32 cellular contexts compared by ENCODE assay signal in the genomic region with DNA sequence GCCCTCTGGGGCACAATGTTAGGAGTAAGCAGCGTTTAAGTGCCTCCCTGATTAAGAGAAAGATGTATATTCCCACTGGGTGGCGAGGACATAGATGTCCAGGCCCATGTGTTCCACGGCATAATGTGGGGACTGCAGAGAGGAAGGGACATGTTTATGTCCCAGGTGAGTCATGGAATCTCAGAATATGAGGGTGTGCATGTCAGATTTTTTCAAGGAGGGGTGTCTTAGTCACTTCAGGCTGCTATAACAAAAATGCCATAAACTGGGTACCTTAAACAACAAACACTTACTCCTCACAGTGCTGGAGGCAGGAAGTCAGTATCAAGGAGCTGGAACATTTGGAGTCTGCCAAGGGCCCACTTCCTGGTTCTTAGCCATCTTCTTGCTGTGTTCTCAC. TPM values are rescaled to one million over a fixed set of nuclear protein-coding genes. Genes with fewer than 3 reads are reported as not detected.
DNase-seq lines count a peak whose midpoint lies in the region; ATAC-seq and TF ChIP-seq lines count a peak whose summit lies in the region.
"Had no signal": no experiment of that assay in that cellular context is flagged by ENCODE, and none has a peak within 500 bp of the region (broad histone marks: within the 10 kb centered on the region; RNA-seq: fewer than 3 reads in every experiment).

No MANE protein-coding gene starts in this region.

- peaks cover 84 to 85% of the 10 kb centered on the region in 2 donors for H3K4me1 Mint-ChIP-seq in natural killer cell
- H3K4me1 Mint-ChIP-seq in natural killer cell treated with Interleukin-12 subunit alpha and Interleukin-12 subunit beta and Interleukin-15 and Interleukin-18, amount 100 ng/mL, for 72 hours (ENCODE audit: low read depth in 2 of 2), result peaks cover 61 to 64% of the 10 kb centered on the region in 2 donors
- peaks cover 87% of the 10 kb centered on the region for H3K4me1 Mint-ChIP-seq in stimulated activated effector memory CD8-positive, alpha-beta T cell treated with anti-CD3 and anti-CD28 coated beads, Interleukin-12 subunit alpha, Interleukin-12 subunit beta, amount 100 ng/mL, for 72 hours

- H3K27me3 ChIP-seq in Karpas-422 (ENCODE audit: low read length) (no peaks in the 10 kb centered on the region), brain microvascular endothelial cell (replicated peaks) (no peaks in the 10 kb centered on the region)
- H3K27me3 ChIP-seq: colonic mucosa, neutrophil, thyroid gland, vagina had no signal

- DNase-seq in natural killer cell, result no peak
- DNase-seq in natural killer cell treated with Interleukin-12 subunit alpha and Interleukin-12 subunit beta and Interleukin-15 and Interleukin-18, amount 100 ng/mL, for 72 hours (ENCODE audit: low spot score), result no peak
- DNase-seq in Karpas-422, result no peak
- DNase-seq in brain microvascular endothelial cell, result no peak
- no peak for DNase-seq in stimulated activated effector memory CD8-positive, alpha-beta T cell treated with anti-CD3 and anti-CD28 coated beads, Interleukin-12 subunit alpha, Interleukin-12 subunit beta, amount 100 ng/mL, for 72 hours (ENCODE audit: low spot score in 2 of 2)
- DNase-seq in activated CD8-positive, alpha-beta memory T cell treated with anti-CD3 and anti-CD28 coated beads, Interleukin-2, amount 50 U/mL, for 48 hours, result no peak
- no peak for DNase-seq in NCI-H226
- DNase-seq: activated CD4-positive, alpha-beta T cell treated with anti-CD3 and anti-CD28 coated beads, Interleukin-2, amount 50 U/mL, for 4 hours; activated effector memory CD4-positive, alpha-beta T cell treated with anti-CD3 and anti-CD28 coated beads, Interleukin-2, amount 50 U/mL, for 16 hours; amygdala; colonic mucosa; effector memory CD4-positive, alpha-beta T cell; foreskin fibroblast; HFFc6; NCI-H1048; NCI-H187 treated with DMSO at 0.1 percent for 48 hours; NCI-H2171 treated with DMSO at 0.1 percent for 48 hours; NCI-H524 treated with DMSO at 0.1 percent for 48 hours; PC-9; Right ventricle myocardium superior; stimulated activated naive CD4-positive, alpha-beta T cell treated with Interleukin-2 at 50 U/mL for 16 hours; T1000; thyroid gland; WERI-Rb-1 had no signal

- no peak overlapping the region for H3K9ac ChIP-seq in Karpas-422 (ENCODE audit: low read length)

- no peaks in the 10 kb centered on the region for H3K27me3 Mint-ChIP-seq in natural killer cell (ENCODE audit: low read depth in 2 of 2)
- no peaks in the 10 kb centered on the region for H3K27me3 Mint-ChIP-seq in natural killer cell treated with Interleukin-12 subunit alpha and Interleukin-12 subunit beta and Interleukin-15 and Interleukin-18, amount 100 ng/mL, for 72 hours

- peaks cover 72% of the 10 kb centered on the region for H3K79me2 ChIP-seq in Karpas-422 (ENCODE audit: low read length)

- no peak overlapping the region for H3K4me2 ChIP-seq in Karpas-422 (ENCODE audit: low read depth, low read length, poor library complexity, severe bottlenecking)
- H3K4me2 ChIP-seq: GM23338, PC-9 had no signal

- no peaks in the 10 kb centered on the region for H3K9me2 ChIP-seq in Karpas-422 (replicated peaks; ENCODE audit: insufficient read depth, low read length)

- H3K27ac ChIP-seq in Karpas-422 (ENCODE audit: low read length) (0 out of 2 replicates have a peak overlapping the region, but pooled peaks have one; percentile 26), brain microvascular endothelial cell (peak overlapping the region; percentile 13)
- H3K27ac ChIP-seq: C4-2B, colonic mucosa, neutrophil, PC-9, psoas muscle, vagina, WERI-Rb-1 had no signal

- H2AFZ ChIP-seq in Karpas-422 (ENCODE audit: low read length), result no peak overlapping the region
- H2AFZ ChIP-seq: GM23338, PC-9 had no signal

- H3K4me3 Mint-ChIP-seq in natural killer cell, result peak overlapping the region; percentile 38
- H3K4me3 Mint-ChIP-seq in natural killer cell treated with Interleukin-12 subunit alpha and Interleukin-12 subunit beta and Interleukin-15 and Interleukin-18, amount 100 ng/mL, for 72 hours, result no peak overlapping the region
- H3K4me3 Mint-ChIP-seq in stimulated activated effector memory CD8-positive, alpha-beta T cell treated with anti-CD3 and anti-CD28 coated beads, Interleukin-12 subunit alpha, Interleukin-12 subunit beta, amount 100 ng/mL, for 72 hours, result no peak overlapping the region
- H3K4me3 Mint-ChIP-seq: GM23338, HFFc6 had no signal

- no peak for ATAC-seq in natural killer cell
- ATAC-seq in natural killer cell treated with Interleukin-12 subunit alpha and Interleukin-12 subunit beta and Interleukin-15 and Interleukin-18, amount 100 ng/mL, for 72 hours, result no peak
- no peak for ATAC-seq in stimulated activated effector memory CD8-positive, alpha-beta T cell treated with anti-CD3 and anti-CD28 coated beads, Interleukin-12 subunit alpha, Interleukin-12 subunit beta, amount 100 ng/mL, for 72 hours
- no peak for ATAC-seq in GM18511 (IDR thresholded peaks at IDR 0.05; ENCODE audit: unreplicated experiment)
- ATAC-seq: esophagus mucosa, GM23338, psoas muscle had no signal

- no peaks in the 10 kb centered on the region for H3K9me3 Mint-ChIP-seq in natural killer cell
- no peaks in the 10 kb centered on the region for H3K9me3 Mint-ChIP-seq in natural killer cell treated with Interleukin-12 subunit alpha and Interleukin-12 subunit beta and Interleukin-15 and Interleukin-18, amount 100 ng/mL, for 72 hours
- H3K9me3 Mint-ChIP-seq in stimulated activated effector memory CD8-positive, alpha-beta T cell treated with anti-CD3 and anti-CD28 coated beads, Interleukin-12 subunit alpha, Interleukin-12 subunit beta, amount 100 ng/mL, for 72 hours, result no peaks in the 10 kb centered on the region
- H3K9me3 Mint-ChIP-seq: HFFc6 had no signal

- H4K20me1 ChIP-seq in Karpas-422 (ENCODE audit: insufficient read depth, low read depth, low read length), result no peaks in the 10 kb centered on the region

- no peaks in the 10 kb centered on the region for H3K36me3 Mint-ChIP-seq in natural killer cell
- H3K36me3 Mint-ChIP-seq in natural killer cell treated with Interleukin-12 subunit alpha and Interleukin-12 subunit beta and Interleukin-15 and Interleukin-18, amount 100 ng/mL, for 72 hours, result no peaks in the 10 kb centered on the region
- peaks cover 5% of the 10 kb centered on the region for H3K36me3 Mint-ChIP-seq in stimulated activated effector memory CD8-positive, alpha-beta T cell treated with anti-CD3 and anti-CD28 coated beads, Interleukin-12 subunit alpha, Interleukin-12 subunit beta, amount 100 ng/mL, for 72 hours

- peaks cover 48% of the 10 kb centered on the region for H3K4me1 ChIP-seq in Karpas-422 (ENCODE audit: low read length)
- H3K4me1 ChIP-seq: colonic mucosa had no signal

- no peaks in the 10 kb centered on the region for H3K9me3 ChIP-seq in Karpas-422 (ENCODE audit: low read length)
- H3K9me3 ChIP-seq: colonic mucosa, neutrophil, psoas muscle, thyroid gland, vagina had no signal

- H3K4me3 ChIP-seq in Karpas-422 (ENCODE audit: low read length) (no peak overlapping the region), brain microvascular endothelial cell (ENCODE audit: low read depth, low read length) (no peak overlapping the region)
- H3K4me3 ChIP-seq: colonic mucosa, GM12878, GM23338, PC-9, psoas muscle, thyroid gland, vagina had no signal

- in situ Hi-C loops in brain microvascular endothelial cell (cut with HindIII; ENCODE audit: low pct_ligation_motif_present, low sequenced_read_pairs), result no loop called here

- H3K36me3 ChIP-seq in Karpas-422 (ENCODE audit: insufficient read depth, low read length), result 0 out of 2 replicates have a peak, but pooled peaks cover 4% of the 10 kb centered on the region
- peaks cover 3% of the 10 kb centered on the region for H3K36me3 ChIP-seq in brain microvascular endothelial cell (replicated peaks)
- H3K36me3 ChIP-seq: colonic mucosa, neutrophil, thyroid gland, vagina had no signal

- intact Hi-C loops in natural killer cell (cut with micrococcal nuclease), result loop anchor here (2.0 kb wide), 1 partner anchor 17 kb away; no protein-coding TSS in a partner anchor

- no peak for TF ChIP-seq CTCF in natural killer cell (IDR thresholded peaks at IDR 0.05)
- no peak for TF ChIP-seq CTCF in brain microvascular endothelial cell (IDR thresholded peaks at IDR 0.05; ENCODE audit: low read depth, low read length, missing control alignments)

- peak overlapping the region; percentile 36 to 81 for H3K27ac Mint-ChIP-seq in natural killer cell
- H3K27ac Mint-ChIP-seq in natural killer cell treated with Interleukin-12 subunit alpha and Interleukin-12 subunit beta and Interleukin-15 and Interleukin-18, amount 100 ng/mL, for 72 hours, result no peak overlapping the region
- H3K27ac Mint-ChIP-seq in stimulated activated effector memory CD8-positive, alpha-beta T cell treated with anti-CD3 and anti-CD28 coated beads, Interleukin-12 subunit alpha, Interleukin-12 subunit beta, amount 100 ng/mL, for 72 hours, result peak overlapping the region; percentile 36
- H3K27ac Mint-ChIP-seq: GM23338, HFFc6 had no signal

RNA-seq across cellular contexts. Expression of gene BCR, which starts 55.1 kb away (rescaled TPM):
- 100 to 1,000 TPM; 166 to 186 (median 167) TPM for total RNA-seq in natural killer cell
- total RNA-seq in natural killer cell treated with Interleukin-12 subunit alpha and Interleukin-12 subunit beta and Interleukin-15 and Interleukin-18, amount 100 ng/mL, for 72 hours, result 10 to 100 TPM; 55.4 to 65.8 TPM
- 29.7 and 40.5 TPM in 2 replicates for total RNA-seq in Karpas-422 (2014; rRNA removed; shearing (Covaris generic); ENCODE audit: low replicate concordance)

Comparison
In these comparisons a context has a peak if more than half of its experiments do, and no peak if none do; other contexts are left out.
1. H3K27ac Mint-ChIP-seq: peak in natural killer cell (2 of 2) and stimulated activated effector memory CD8-positive, alpha-beta T cell treated with anti-CD3 and anti-CD28 coated beads, Interleukin-12 subunit alpha, Interleukin-12 subunit beta, amount 100 ng/mL, for 72 hours (single experiment); none in natural killer cell treated with Interleukin-12 subunit alpha and Interleukin-12 subunit beta and Interleukin-15 and Interleukin-18, amount 100 ng/mL, for 72 hours (0 of 2).